Comparison of ENCODE assay signal across 8 cellular contexts in genomic region chr22:28742562-28742962, GRCh38. TPM values are rescaled to one million over a fixed set of nuclear protein-coding genes. Genes with fewer than 3 reads are reported as not detected.
DNase-seq lines count a peak whose midpoint lies in the region; ATAC-seq and TF ChIP-seq lines count a peak whose summit lies in the region.

No MANE protein-coding gene starts in this region.

- H3K27me3 Mint-ChIP-seq in activated naive CD8-positive, alpha-beta T cell treated with anti-CD3 and anti-CD28 coated beads, Interleukin-2, amount 50 U/mL, for 24 hours = peaks cover 2% of the 10 kb centered on the region

- ATAC-seq in heart left ventricle (no peak), left ventricle myocardium superior (no peak), left lung (no peak)
- no peak for ATAC-seq in activated naive CD8-positive, alpha-beta T cell treated with anti-CD3 and anti-CD28 coated beads, Interleukin-2, amount 50 U/mL, for 24 hours

- peaks cover 22% of the 10 kb centered on the region for H3K36me3 Mint-ChIP-seq in activated naive CD8-positive, alpha-beta T cell treated with anti-CD3 and anti-CD28 coated beads, Interleukin-2, amount 50 U/mL, for 24 hours (ENCODE audit: low read depth)

- no peak for TF ChIP-seq EP300 in transverse colon (IDR thresholded peaks at IDR 0.05; ENCODE audit: low read depth)

- intact Hi-C loops in heart left ventricle (cut with DNase I) (loop anchor here in 5 of 10 donors (1.0 to 5.0 kb wide), 6 partner anchors 30 to 85 kb away; partner anchors contain the start of genes CCDC117 (in 3 of the 5) and XBP1 (in 2 of the 5)), left ventricle myocardium superior (cut with micrococcal nuclease) (no loop called here), left lung (cut with DNase I) (no loop called here), transverse colon (cut with DNase I; ENCODE audit: low total_unique reads) (no loop called here)

- H3K4me3 ChIP-seq in heart left ventricle (peak overlapping the region; percentile 67 to 99 (median 83)), left lung (peak overlapping the region; percentile 93 to 98), transverse colon (peak overlapping the region; percentile 61 to 98 (median 87))

- TF ChIP-seq CTCF in heart left ventricle (IDR thresholded peaks at IDR 0.05) (no peak), left lung (IDR thresholded peaks at IDR 0.05) (no peak), transverse colon (IDR thresholded peaks at IDR 0.05) (no peak)

- H3K36me3 ChIP-seq in heart left ventricle (peaks cover 0 to 43% (median 39%) of the 10 kb centered on the region in 9 donors), left lung (peaks cover 0 to 44% of the 10 kb centered on the region in 2 donors), transverse colon (peaks cover 0 to 24% (median 10%) of the 10 kb centered on the region in 4 donors)

- H3K4me1 Mint-ChIP-seq in activated naive CD8-positive, alpha-beta T cell treated with anti-CD3 and anti-CD28 coated beads, Interleukin-2, amount 50 U/mL, for 24 hours = peaks cover 29% of the 10 kb centered on the region

- H3K27ac ChIP-seq in heart left ventricle = peak overlapping the region; percentile 95 to 100 (median 99)
- H3K27ac ChIP-seq in left lung = peak overlapping the region; percentile 97 to 99
- H3K27ac ChIP-seq in transverse colon = peak overlapping the region; percentile 92 to 99 (median 96)

- H3K9me3 ChIP-seq in heart left ventricle = no peaks in the 10 kb centered on the region
- no peaks in the 10 kb centered on the region for H3K9me3 ChIP-seq in left lung
- no peaks in the 10 kb centered on the region for H3K9me3 ChIP-seq in transverse colon

- no peak for DNase-seq in heart left ventricle
- no peak for DNase-seq in left ventricle myocardium superior
- DNase-seq in activated naive CD8-positive, alpha-beta T cell treated with anti-CD3 and anti-CD28 coated beads, Interleukin-2, amount 50 U/mL, for 24 hours = no peak
- DNase-seq in left lung = no peak
- DNase-seq in transverse colon = no peak
- no peak for DNase-seq in HK-2 (ENCODE audit: unreplicated experiment)
- DNase-seq in NCI-H1048 (lab: John Stamatoyannopoulos, UW) = no peak
- no peak for DNase-seq in germinal center (ENCODE audit: low spot score)

- H3K9me3 Mint-ChIP-seq in activated naive CD8-positive, alpha-beta T cell treated with anti-CD3 and anti-CD28 coated beads, Interleukin-2, amount 50 U/mL, for 24 hours = no peaks in the 10 kb centered on the region

- TF ChIP-seq POLR2A in heart left ventricle (IDR thresholded peaks at IDR 0.05) = no peak
- no peak for TF ChIP-seq POLR2A in transverse colon (IDR thresholded peaks at IDR 0.05)

- H3K4me1 ChIP-seq in heart left ventricle (peaks cover 0 to 17% (median 10%) of the 10 kb centered on the region in 12 donors), left lung (peaks cover 14 to 23% of the 10 kb centered on the region in 2 donors), transverse colon (peaks cover 8 to 28% (median 13%) of the 10 kb centered on the region in 4 donors)

- peak overlapping the region; percentile 84 for H3K27ac Mint-ChIP-seq in activated naive CD8-positive, alpha-beta T cell treated with anti-CD3 and anti-CD28 coated beads, Interleukin-2, amount 50 U/mL, for 24 hours

- peak overlapping the region; percentile 87 for H3K4me3 Mint-ChIP-seq in activated naive CD8-positive, alpha-beta T cell treated with anti-CD3 and anti-CD28 coated beads, Interleukin-2, amount 50 U/mL, for 24 hours

- H3K27me3 ChIP-seq in heart left ventricle = no peaks in the 10 kb centered on the region
- no peaks in the 10 kb centered on the region for H3K27me3 ChIP-seq in left lung
- H3K27me3 ChIP-seq in transverse colon = no peaks in the 10 kb centered on the region

- in situ Hi-C loops in transverse colon (cut with MboI; ENCODE audit: low pct_ligation_motif_present in 1 of 4, low pct_unique_long_range_greater_than_20kb in 1 of 4, low sequenced_read_pairs in 3 of 4) = no loop called here

- 2 to 4% (median 3%) methylated on average over 10 of the region's 10 CpGs for WGBS in heart left ventricle, 4 donors
- 2 to 4% methylated on average over 7 to 10 of the region's 10 CpGs for WGBS in transverse colon (ENCODE audit: low coverage in 1 of 2), 2 donors

RNA-seq across cellular contexts. Expression of gene HSCB, which starts 0.7 kb away (rescaled TPM):
- 10 to 100 TPM in 5 of 9 donors, 1 to 10 TPM in 4; 7.4 to 18.3 (median 10.9) TPM for total RNA-seq in heart left ventricle
- 10 to 100 TPM; 16.8 to 18.1 TPM for polyA plus RNA-seq in heart left ventricle
- 11.1 TPM for total RNA-seq in left ventricle myocardium superior
- total RNA-seq in left lung = 10 to 100 TPM; 11.6 to 12.1 TPM
- 10 to 100 TPM in 3 of 4 donors, 1 to 10 TPM in 1; 2.6 to 25.3 (median 20.5) TPM for total RNA-seq in transverse colon

RNA-seq across cellular contexts. Expression of gene CHEK2, which starts 0.9 kb away (rescaled TPM):
- total RNA-seq in heart left ventricle (1 to 10 TPM; 1.1 to 7.8 (median 1.6) TPM), left ventricle myocardium superior (1.3 TPM), left lung (10 to 100 TPM; 12.5 to 27.1 TPM), transverse colon (10 to 100 TPM in 2 of 4 donors, 1 to 10 TPM in 1, not detected in 1; 6.6 to 12.1 (median 10.8) TPM)
- 1 to 10 TPM; 2.3 to 2.7 TPM for polyA plus RNA-seq in heart left ventricle

RNA-seq across cellular contexts. Expression of gene CCDC117, which starts 29.9 kb away (rescaled TPM):
- 10 to 100 TPM in 8 of 9 donors, 1 to 10 TPM in 1; 8.9 to 16.6 (median 13.3) TPM for total RNA-seq in heart left ventricle
- 10 to 100 TPM in 1 of 2 donors, 1 to 10 TPM in 1; 6.9 to 11.3 TPM for polyA plus RNA-seq in heart left ventricle
- 13.2 TPM for total RNA-seq in left ventricle myocardium superior
- 10 to 100 TPM; 23.5 to 24.2 TPM for total RNA-seq in left lung
- total RNA-seq in transverse colon = 10 to 100 TPM; 16.8 to 25.6 (median 20.6) TPM

RNA-seq across cellular contexts. Expression of gene XBP1, which starts 57.8 kb away (rescaled TPM):
- total RNA-seq in heart left ventricle = 100 to 1,000 TPM in 3 of 9 donors, 10 to 100 TPM in 6; 59.8 to 133 (median 88.1) TPM
- 100 to 1,000 TPM in 1 of 2 donors, 10 to 100 TPM in 1; 23.8 to 160 TPM for polyA plus RNA-seq in heart left ventricle
- total RNA-seq in left ventricle myocardium superior = 73.7 TPM
- total RNA-seq in left lung = 100 to 1,000 TPM; 194 to 259 TPM
- total RNA-seq in transverse colon = 100 to 1,000 TPM in 3 of 4 donors, 10 to 100 TPM in 1; 68.1 to 263 (median 190) TPM
